In the genomic region with DNA sequence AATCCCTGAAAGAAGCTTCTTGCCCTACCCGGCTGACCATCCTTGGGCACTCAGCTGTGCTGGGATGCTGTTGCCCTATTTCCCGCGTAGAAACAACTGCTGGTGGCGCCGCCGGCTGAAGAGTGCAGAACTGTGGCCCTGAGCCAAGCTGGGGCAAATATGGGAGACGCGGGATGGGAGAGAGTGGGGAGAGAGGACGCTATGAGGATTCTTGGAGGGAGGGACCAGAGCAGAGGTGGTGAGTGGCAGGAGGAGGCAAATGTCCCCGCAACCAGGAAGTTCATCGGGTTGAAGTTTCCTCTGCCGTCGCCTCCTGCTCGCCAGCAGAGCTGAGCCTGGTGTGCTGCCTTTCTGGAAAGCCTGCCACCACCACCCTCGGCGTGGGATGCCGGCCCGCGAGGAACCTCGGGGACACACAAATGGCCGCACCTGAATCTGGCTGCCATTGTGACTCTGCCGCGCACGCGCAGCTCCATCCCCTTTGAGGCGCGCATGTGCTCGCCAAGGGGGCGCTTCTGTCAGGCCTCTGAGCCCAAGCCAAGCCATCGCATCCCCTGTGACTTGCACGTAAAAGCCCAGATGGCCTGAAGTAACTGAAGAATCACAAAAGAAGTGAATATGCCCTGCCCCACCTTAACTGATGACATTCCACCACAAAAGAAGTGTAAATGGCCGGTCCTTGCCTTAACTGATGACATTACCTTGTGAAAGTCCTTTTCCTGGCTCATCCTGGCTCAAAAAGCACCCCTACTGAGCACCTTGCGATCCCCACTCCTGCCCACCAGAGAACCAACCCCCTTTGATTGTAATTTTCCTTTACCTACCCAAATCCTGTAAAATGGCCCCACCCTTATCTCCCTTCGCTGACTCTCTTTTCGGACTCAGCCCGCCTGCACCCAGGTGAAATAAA, we compare ENCODE assay signal across 9 cellular contexts. TPM values are rescaled to one million over a fixed set of nuclear protein-coding genes. Genes with fewer than 3 reads are reported as not detected.
DNase-seq lines count a peak whose midpoint lies in the region; ATAC-seq and TF ChIP-seq lines count a peak whose summit lies in the region.
"Not testable (repeated sequence)": the region's sequence is repeated elsewhere in the genome, so short reads cannot be mapped to it uniquely, and the experiment has no call there.
"Had no signal": no experiment of that assay in that cellular context is flagged by ENCODE, and none has a peak within 500 bp of the region (broad histone marks: within the 10 kb centered on the region; RNA-seq: fewer than 3 reads in every experiment).

No MANE protein-coding gene starts in this region.

- not testable (repeated sequence) for H3K9me3 ChIP-seq in right lobe of liver, sigmoid colon, testis

- H3K36me3 Mint-ChIP-seq in activated naive CD4-positive, alpha-beta T cell treated with anti-CD3 and anti-CD28 coated beads, Interleukin-2, amount 50 U/mL, for 72 hours, result peaks cover 16 to 24% of the 10 kb centered on the region in 2 donors

- H3K27ac ChIP-seq in right lobe of liver, testis: not testable (repeated sequence)
- H3K27ac ChIP-seq in sigmoid colon, result peak overlapping the region in 1 of 4 donors; percentile 56

- not testable (repeated sequence) for H3K4me1 ChIP-seq in right lobe of liver, testis
- peaks cover 0 to 13% (median 0%) of the 10 kb centered on the region in 4 donors for H3K4me1 ChIP-seq in sigmoid colon

- whole genome bisulfite sequencing in right lobe of liver (ENCODE audit: insufficient coverage, low coverage, low lambda C conversion rate, missing lambda C conversion rate), result 44% methylated on average over 21 of the region's 36 CpGs
- 52 to 61% methylated on average over 36 of the region's 36 CpGs for whole genome bisulfite sequencing in sigmoid colon, 2 donors
- WGBS in testis, 2 donors, result 32 to 56% methylated on average over 15 to 36 of the region's 36 CpGs

- intact Hi-C loops in right lobe of liver (cut with DNase I); sigmoid colon (cut with DNase I); testis (cut with DNase I; ENCODE audit: low total_unique reads): not testable (repeated sequence)

- peak overlapping the region in 1 of 2 donors; percentile 89 for H3K27ac Mint-ChIP-seq in activated naive CD4-positive, alpha-beta T cell treated with anti-CD3 and anti-CD28 coated beads, Interleukin-2, amount 50 U/mL, for 72 hours

- peaks cover 11 to 19% of the 10 kb centered on the region in 2 donors for H3K9me3 Mint-ChIP-seq in activated naive CD4-positive, alpha-beta T cell treated with anti-CD3 and anti-CD28 coated beads, Interleukin-2, amount 50 U/mL, for 72 hours

- not testable (repeated sequence) for TF ChIP-seq POLR2A in right lobe of liver (IDR thresholded peaks at IDR 0.05); sigmoid colon (IDR thresholded peaks at IDR 0.05); testis (IDR thresholded peaks at IDR 0.05)

- H3K27me3 ChIP-seq in right lobe of liver, sigmoid colon, testis: not testable (repeated sequence)

- ATAC-seq in HG03025 (IDR thresholded peaks at IDR 0.05; ENCODE audit: low FRiP score, unreplicated experiment) (peak; percentile 64), right lobe of liver (peak; percentile 64 to 77 (median 71))
- ATAC-seq in activated naive CD4-positive, alpha-beta T cell treated with anti-CD3 and anti-CD28 coated beads, Interleukin-2, amount 50 U/mL, for 72 hours, result peak; percentile 18 to 69

- TF ChIP-seq CTCF in GM12875 (IDR thresholded peaks at IDR 0.05; ENCODE audit: borderline replicate concordance, insufficient read depth, low read depth, low read length); epithelial cell of proximal tubule (conservative IDR thresholded peaks at IDR 0.05; ENCODE audit: low read depth, low read length); right lobe of liver (IDR thresholded peaks at IDR 0.05); sigmoid colon (IDR thresholded peaks at IDR 0.05); testis (IDR thresholded peaks at IDR 0.05): not testable (repeated sequence)

- peak; percentile 7 for DNase-seq in T-helper 9 cell
- peak in 1 of 2 donors; percentile 35 for DNase-seq in activated naive CD4-positive, alpha-beta T cell treated with anti-CD3 and anti-CD28 coated beads, Interleukin-2, amount 50 U/mL, for 72 hours (ENCODE audit: low spot score in 2 of 2)
- not testable (repeated sequence) for DNase-seq in epithelial cell of proximal tubule (ENCODE audit: low read depth); sigmoid colon
- DNase-seq in right lobe of liver, result peak in 2 of 3 donors; percentile 34 to 60
- peak; percentile 68 for DNase-seq in testis

- H3K4me3 ChIP-seq in GM12875 (ENCODE audit: low read depth, low read length) (peak overlapping the region; percentile 56), epithelial cell of proximal tubule (ENCODE audit: low read depth, low read length) (peak overlapping the region; percentile 49), right lobe of liver (peak overlapping the region; percentile 14 to 58 (median 38)), sigmoid colon (peak overlapping the region; percentile 13 to 56 (median 36)), testis (peak overlapping the region; percentile 45 to 58)

- TF ChIP-seq EP300 in sigmoid colon (IDR thresholded peaks at IDR 0.05), result not testable (repeated sequence)

- H3K36me3 ChIP-seq in right lobe of liver; sigmoid colon; testis (ENCODE audit: low read depth, missing control alignments): not testable (repeated sequence)

RNA-seq across cellular contexts. Expression of a gene that starts 36.9 kb away (rescaled TPM):
- total RNA-seq in activated naive CD4-positive, alpha-beta T cell treated with anti-CD3 and anti-CD28 coated beads, Interleukin-2, amount 50 U/mL, for 72 hours, result not detected
- total RNA-seq in epithelial cell of proximal tubule (not detected in 2 replicates), right lobe of liver (under 1 TPM in 1 of 6 experiments, not detected in 5; 0.12 TPM), sigmoid colon (under 1 TPM in 1 of 4 donors, not detected in 3; 0.55 TPM), testis (not detected)
- polyA plus RNA-seq in sigmoid colon (not detected), testis (ENCODE audit: insufficient read depth, low read depth, low replicate concordance) (not detected)
- total RNA-seq: Daoy had no signal

RNA-seq across cellular contexts. Expression of a gene that starts 59.9 kb away (rescaled TPM):
- total RNA-seq in activated naive CD4-positive, alpha-beta T cell treated with anti-CD3 and anti-CD28 coated beads, Interleukin-2, amount 50 U/mL, for 72 hours, result 1 to 10 TPM in 1 of 2 donors, not detected in 1; 4.2 TPM
- total RNA-seq in epithelial cell of proximal tubule, result 43.8 and 117 TPM in 2 replicates
- total RNA-seq in right lobe of liver, result 100 to 1,000 TPM in 1 of 6 experiments, 10 to 100 TPM in 5; 63.9 to 105 (median 82.1) TPM
- total RNA-seq in sigmoid colon, result 10 to 100 TPM; 27.8 to 75.3 (median 43.9) TPM
- polyA plus RNA-seq in sigmoid colon, result 100 to 1,000 TPM; 197 to 488 (median 377) TPM
- 10 to 100 TPM; 14.9 to 23.5 TPM for total RNA-seq in testis
- polyA plus RNA-seq in testis (ENCODE audit: insufficient read depth, low read depth, low replicate concordance), result 64.3 TPM
